Comparison of ENCODE assay signal across 33 cellular contexts in the genomic region with DNA sequence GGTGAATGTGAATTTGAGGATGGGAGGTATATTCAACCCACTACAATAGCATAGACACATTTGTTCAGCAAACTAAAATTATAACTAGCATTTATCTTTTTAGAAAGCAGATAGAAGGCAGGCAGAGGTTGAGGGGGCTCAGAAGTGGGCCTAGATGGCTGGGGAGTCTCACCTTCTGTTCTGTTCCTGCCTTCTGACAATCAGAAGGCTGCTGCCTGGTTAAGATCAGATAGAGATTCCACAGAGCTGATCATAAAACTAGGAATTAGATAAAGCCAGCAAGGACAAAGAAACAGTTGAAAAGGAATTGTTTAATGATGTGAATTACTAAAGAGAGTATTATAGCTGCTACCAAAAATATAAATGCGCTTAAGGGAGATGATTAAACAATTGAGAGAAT.
"Had no signal": no experiment of that assay in that cellular context is flagged by ENCODE, and none has a peak within 500 bp of the region (broad histone marks: within the 10 kb centered on the region; RNA-seq: fewer than 3 reads in every experiment).

No MANE protein-coding gene starts in this region.

- H3K27ac ChIP-seq: KMS-11 had no signal

- H3K4me3 ChIP-seq: MG63 had no signal

- DNase-seq: Karpas-422, Kasumi-1, KG1, MG63, MM.1S, NCI-H1048, NCI-H1092, NCI-H1092 treated with DMSO at 0.1 percent for 48 hours, NCI-H1105, NCI-H1105 treated with DMSO at 0.1 percent for 48 hours, NCI-H1417, NCI-H1417 treated with DMSO at 0.1 percent for 48 hours, NCI-H1436, NCI-H1436 treated with DMSO at 0.1 percent for 48 hours, NCI-H146, NCI-H1694, NCI-H1694 treated with DMSO at 0.1 percent for 48 hours, NCI-H187, NCI-H187 treated with DMSO at 0.1 percent for 48 hours, NCI-H1930, NCI-H2029, NCI-H2029 treated with DMSO at 0.1 percent for 48 hours, NCI-H2081, NCI-H2081 treated with DMSO at 0.1 percent for 48 hours, NCI-H2107, NCI-H2171, NCI-H2171 treated with DMSO at 0.1 percent for 48 hours, NCI-H2227 treated with DMSO at 0.1 percent for 48 hours, NCI-H226, NCI-H345, NCI-H446, NCI-H446 treated with DMSO at 0.1 percent for 48 hours had no signal

- H3K9ac ChIP-seq: KMS-11 had no signal

- H3K4me2 ChIP-seq: KMS-11 had no signal

- H3K9me3 ChIP-seq: MG63 had no signal

- H3K36me3 ChIP-seq: MG63 had no signal
